In genomic region chr1:226082959-226083302, GRCh38 we compare ENCODE assay signal across 8 cellular contexts. TPM values are rescaled to one million over a fixed set of nuclear protein-coding genes. Genes with fewer than 3 reads are reported as not detected.
DNase-seq lines count a peak whose midpoint lies in the region; ATAC-seq lines count a peak whose summit lies in the region.

No MANE protein-coding gene starts in this region.

- DNase-seq in EH (ENCODE audit: low read depth) (peak; percentile 70), left cardiac atrium (peak; percentile 71), posterior cingulate gyrus (peak in 7 of 10 donors; percentile 38 to 92 (median 56)), NCI-H1436 (lab: John Stamatoyannopoulos, UW) (no peak), NCI-H446 treated with DMSO at 0.1 percent for 48 hours (lab: John Stamatoyannopoulos, UW) (no peak)
- DNase-seq in activated T-helper 2 cell treated with anti-CD3 and anti-CD28 coated beads, Interferon-gamma antibody, Interleukin-2, Interleukin-4, amounts not matched to agents 10 μg/mL and 5 μg/mL and 100 μg/mL, durations not matched to agents 14 hours and 24 hours and 36 hours (ENCODE audit: low spot score) = no peak

- peaks cover 5 to 16% (median 12%) of the 10 kb centered on the region in 3 donors for H3K4me1 Mint-ChIP-seq in IgD-negative memory B cell
- peaks cover 6% of the 10 kb centered on the region for H3K4me1 Mint-ChIP-seq in activated T-helper 2 cell treated with anti-CD3 and anti-CD28 coated beads, Interferon-gamma antibody, Interleukin-2, Interleukin-4, amounts not matched to agents 10 μg/mL and 5 μg/mL and 100 μg/mL, durations not matched to agents 14 hours and 24 hours and 36 hours (ENCODE audit: low read depth)

- intact Hi-C loops in activated T-helper 2 cell treated with anti-CD3 and anti-CD28 coated beads, Interferon-gamma antibody, Interleukin-2, Interleukin-4, amounts not matched to agents 10 μg/mL and 5 μg/mL and 100 μg/mL, durations not matched to agents 14 hours and 24 hours and 36 hours (cut with micrococcal nuclease) = loop anchor here (1.0 to 2.0 kb wide), 2 partner anchors 18 to 39 kb away; no protein-coding TSS in a partner anchor
- intact Hi-C loops in left cardiac atrium (cut with DNase I) (no loop called here), posterior cingulate gyrus (cut with DNase I) (loop anchor here (1.0 to 5.0 kb wide), 2 partner anchors 21 to 39 kb away; partner anchors contain the start of gene H3-3A)

- H3K4me3 Mint-ChIP-seq in IgD-negative memory B cell = peak overlapping the region; percentile 87 to 96 (median 94)
- H3K4me3 Mint-ChIP-seq in activated T-helper 2 cell treated with anti-CD3 and anti-CD28 coated beads, Interferon-gamma antibody, Interleukin-2, Interleukin-4, amounts not matched to agents 10 μg/mL and 5 μg/mL and 100 μg/mL, durations not matched to agents 14 hours and 24 hours and 36 hours (ENCODE audit: low read depth) = peak overlapping the region; percentile 84

- H3K36me3 Mint-ChIP-seq in IgD-negative memory B cell = no peaks in the 10 kb centered on the region
- H3K36me3 Mint-ChIP-seq in activated T-helper 2 cell treated with anti-CD3 and anti-CD28 coated beads, Interferon-gamma antibody, Interleukin-2, Interleukin-4, amounts not matched to agents 10 μg/mL and 5 μg/mL and 100 μg/mL, durations not matched to agents 14 hours and 24 hours and 36 hours (ENCODE audit: low read depth) = no peaks in the 10 kb centered on the region

- H3K27me3 Mint-ChIP-seq in IgD-negative memory B cell = no peaks in the 10 kb centered on the region
- H3K27me3 Mint-ChIP-seq in activated T-helper 2 cell treated with anti-CD3 and anti-CD28 coated beads, Interferon-gamma antibody, Interleukin-2, Interleukin-4, amounts not matched to agents 10 μg/mL and 5 μg/mL and 100 μg/mL, durations not matched to agents 14 hours and 24 hours and 36 hours (ENCODE audit: low read depth) = peaks cover 3% of the 10 kb centered on the region

- no peaks in the 10 kb centered on the region for H3K9me3 Mint-ChIP-seq in IgD-negative memory B cell
- no peaks in the 10 kb centered on the region for H3K9me3 Mint-ChIP-seq in activated T-helper 2 cell treated with anti-CD3 and anti-CD28 coated beads, Interferon-gamma antibody, Interleukin-2, Interleukin-4, amounts not matched to agents 10 μg/mL and 5 μg/mL and 100 μg/mL, durations not matched to agents 14 hours and 24 hours and 36 hours

- peak; percentile 16 for ATAC-seq in GM21619 (IDR thresholded peaks at IDR 0.05; ENCODE audit: unreplicated experiment)
- peak; percentile 82 to 88 for ATAC-seq in left cardiac atrium

- peak overlapping the region in 2 of 3 donors; percentile 84 to 96 for H3K27ac Mint-ChIP-seq in IgD-negative memory B cell
- H3K27ac Mint-ChIP-seq in activated T-helper 2 cell treated with anti-CD3 and anti-CD28 coated beads, Interferon-gamma antibody, Interleukin-2, Interleukin-4, amounts not matched to agents 10 μg/mL and 5 μg/mL and 100 μg/mL, durations not matched to agents 14 hours and 24 hours and 36 hours = no peak overlapping the region

RNA-seq across cellular contexts. Expression of gene H3-3A, which starts 20.4 kb away (rescaled TPM):
- polyA plus RNA-seq in IgD-negative memory B cell = 1,011 TPM
- total RNA-seq in activated T-helper 2 cell treated with anti-CD3 and anti-CD28 coated beads, Interferon-gamma antibody, Interleukin-2, Interleukin-4, amounts not matched to agents 10 μg/mL and 5 μg/mL and 100 μg/mL, durations not matched to agents 14 hours and 24 hours and 36 hours = 437 and 443 TPM in 2 replicates
- total RNA-seq in left cardiac atrium = 100 to 1,000 TPM; 285 to 316 TPM

Comparison
In these comparisons a context has a peak if more than half of its experiments do, and no peak if none do; other contexts are left out.
1. DNase-seq: peak in EH (single experiment), left cardiac atrium (single experiment) and posterior cingulate gyrus (7 of 10); none in activated T-helper 2 cell treated with anti-CD3 and anti-CD28 coated beads, Interferon-gamma antibody, Interleukin-2, Interleukin-4, amounts not matched to agents 10 μg/mL and 5 μg/mL and 100 μg/mL, durations not matched to agents 14 hours and 24 hours and 36 hours (single experiment), NCI-H1436 (single experiment) and NCI-H446 treated with DMSO at 0.1 percent for 48 hours (single experiment).
2. intact Hi-C loops: an anchor here in activated T-helper 2 cell treated with anti-CD3 and anti-CD28 coated beads, Interferon-gamma antibody, Interleukin-2, Interleukin-4, amounts not matched to agents 10 μg/mL and 5 μg/mL and 100 μg/mL, durations not matched to agents 14 hours and 24 hours and 36 hours (1.0 to 2.0 kb wide) and posterior cingulate gyrus (1.0 to 5.0 kb wide); none called in left cardiac atrium.